Comparison of ENCODE assay signal across 8 cellular contexts in the genomic region with DNA sequence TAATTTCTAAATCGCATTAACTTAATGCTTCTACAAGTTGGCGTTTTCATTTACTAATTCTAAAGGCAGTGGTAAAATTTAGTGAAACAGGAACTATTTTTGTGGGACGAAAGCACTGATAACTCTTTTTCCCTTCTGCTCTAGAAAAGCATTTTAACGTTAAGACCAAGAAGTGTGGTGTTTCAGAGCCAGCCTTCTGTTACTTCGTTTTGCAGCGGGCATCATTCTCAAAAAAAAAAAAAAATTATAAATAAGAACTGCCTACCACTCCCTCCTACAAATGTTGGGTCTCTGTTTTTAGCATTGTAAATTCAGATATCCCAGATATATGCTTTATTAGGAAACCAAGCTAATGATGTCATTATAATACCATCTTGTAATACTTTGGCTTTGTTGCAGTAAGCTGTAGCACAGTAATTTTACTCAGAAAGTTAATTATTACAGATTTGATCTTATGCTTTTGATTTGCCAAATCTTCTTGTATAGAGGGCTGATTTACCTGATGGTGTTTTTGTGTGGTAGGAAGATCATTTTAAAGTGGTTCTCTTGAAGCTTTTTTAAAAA.
DNase-seq lines count a peak whose midpoint lies in the region; ATAC-seq and TF ChIP-seq lines count a peak whose summit lies in the region.

No MANE protein-coding gene starts in this region.

- ATAC-seq in central memory CD8-positive, alpha-beta T cell (replicated peaks; ENCODE audit: extremely low read depth, poor library complexity, severe bottlenecking) = no peak
- ATAC-seq in GM21825 (IDR thresholded peaks at IDR 0.05; ENCODE audit: unreplicated experiment) = no peak

- H3K4me1 Mint-ChIP-seq in central memory CD8-positive, alpha-beta T cell = peaks cover 38% of the 10 kb centered on the region

- H3K4me3 Mint-ChIP-seq in central memory CD8-positive, alpha-beta T cell = peak overlapping the region; percentile 86

- no peaks in the 10 kb centered on the region for H3K9me3 Mint-ChIP-seq in central memory CD8-positive, alpha-beta T cell

- in situ Hi-C loops in GM13976 (cut with MboI; ENCODE audit: low sequenced_read_pairs, unreplicated experiment) = no loop called here

- H3K4me1 ChIP-seq in HUES6 (ENCODE audit: control insufficient read depth, insufficient read depth, low read length) (peaks cover 10% of the 10 kb centered on the region), muscle layer of duodenum (ENCODE audit: control insufficient read depth in 1 of 2, insufficient read depth in 2 of 2, low read length in 2 of 2) (peaks cover 13 to 17% of the 10 kb centered on the region in 2 donors)

- H3K9ac ChIP-seq in HUES6 (ENCODE audit: low read length) = no peak overlapping the region

- peak overlapping the region; percentile 90 for H3K27ac Mint-ChIP-seq in central memory CD8-positive, alpha-beta T cell (ENCODE audit: low read depth)

- H3K36me3 Mint-ChIP-seq in central memory CD8-positive, alpha-beta T cell (ENCODE audit: insufficient read depth) = peaks cover 23% of the 10 kb centered on the region

- no peak for DNase-seq in AG09309 (ENCODE audit: low read depth)
- no peak for DNase-seq in central memory CD8-positive, alpha-beta T cell (ENCODE audit: low spot score in 2 of 2)
- DNase-seq in T1000 (lab: John Stamatoyannopoulos, UW) = no peak
- DNase-seq in NK-92 (lab: John Stamatoyannopoulos, UW; ENCODE audit: unreplicated experiment) = no peak
- DNase-seq in GM13976 (ENCODE audit: low spot score) = no peak

- H3K27ac ChIP-seq in HUES6 (ENCODE audit: low read depth, low read length) (no peak overlapping the region), muscle layer of duodenum (ENCODE audit: low read length) (peak overlapping the region; percentile 97)

- H3K27me3 ChIP-seq in HUES6 (ENCODE audit: control insufficient read depth, insufficient read depth, low read length) (peaks cover 25% of the 10 kb centered on the region), muscle layer of duodenum (ENCODE audit: low read depth, low read length) (no peaks in the 10 kb centered on the region)

- TF ChIP-seq CTCF in AG09309 (IDR thresholded peaks at IDR 0.05; ENCODE audit: control insufficient read depth, insufficient read depth, low read depth, low read length, missing control alignments) = no peak
- TF ChIP-seq CTCF in GM13976 (IDR thresholded peaks at IDR 0.05; ENCODE audit: borderline replicate concordance, control extremely low read depth, extremely low read depth, insufficient read depth, missing control alignments) = no peak

- H3K36me3 ChIP-seq in HUES6 (ENCODE audit: control insufficient read depth, insufficient read depth, low read length) (no peaks in the 10 kb centered on the region), muscle layer of duodenum (ENCODE audit: control insufficient read depth in 1 of 2, insufficient read depth in 2 of 2, low read length in 2 of 2) (no peaks in the 10 kb centered on the region)

- no peaks in the 10 kb centered on the region for H3K27me3 Mint-ChIP-seq in central memory CD8-positive, alpha-beta T cell

- H3K9me3 ChIP-seq in HUES6 (ENCODE audit: control insufficient read depth, insufficient read depth, low read depth, low read length) (no peaks in the 10 kb centered on the region), muscle layer of duodenum (ENCODE audit: control insufficient read depth in 1 of 2, low read length in 2 of 2) (no peaks in the 10 kb centered on the region)

- H3K4me3 ChIP-seq in AG09309 (ENCODE audit: control insufficient read depth, low read depth, low read length) (peak overlapping the region; percentile 78), HUES6 (ENCODE audit: low read depth, low read length) (peak overlapping the region; percentile 98), muscle layer of duodenum (ENCODE audit: low read depth in 1 of 2, low read length in 2 of 2) (peak overlapping the region; percentile 80 to 87)
